In genomic region chr4:10521386-10521785, GRCh38 we compare ENCODE assay signal across 26 cellular contexts.
DNase-seq lines count a peak whose midpoint lies in the region; ATAC-seq and TF ChIP-seq lines count a peak whose summit lies in the region.
"Had no signal": no experiment of that assay in that cellular context is flagged by ENCODE, and none has a peak within 500 bp of the region (broad histone marks: within the 10 kb centered on the region; RNA-seq: fewer than 3 reads in every experiment).

No MANE protein-coding gene starts in this region.

- no peak overlapping the region for H4K5ac ChIP-seq in mesendoderm (ENCODE audit: low read length)

- H3K4me1 ChIP-seq in mesendoderm (ENCODE audit: control insufficient read depth, low read depth, low read length) = no peaks in the 10 kb centered on the region
- H3K4me1 ChIP-seq in mucosa of descending colon (ENCODE audit: low read depth) = no peaks in the 10 kb centered on the region
- H3K4me1 ChIP-seq: HAP-1, SJCRH30, uterus had no signal

- H3K79me1 ChIP-seq in mesendoderm (ENCODE audit: low read length) = no peaks in the 10 kb centered on the region

- no peak for ATAC-seq in HG03139 (IDR thresholded peaks at IDR 0.05; ENCODE audit: unreplicated experiment)
- ATAC-seq in mucosa of descending colon = no peak
- no peak for ATAC-seq in GM18505 (IDR thresholded peaks at IDR 0.05; ENCODE audit: unreplicated experiment)
- ATAC-seq: activated CD4-positive, CD25-positive, alpha-beta regulatory T cell treated with anti-CD3 and anti-CD28 coated beads, Interleukin-2, amount 50 U/mL, for 24 hours; activated CD8-positive, alpha-beta T cell treated with anti-CD3 and anti-CD28 coated beads, Interleukin-2, amount 10 ng/mL, durations not matched to agents 7 days and 5 days; HepG2; Panc1; sciatic nerve; T-cell had no signal

- H3K36me3 ChIP-seq in mesendoderm (ENCODE audit: control insufficient read depth, insufficient read depth, low read length) (no peaks in the 10 kb centered on the region), mucosa of descending colon (ENCODE audit: low read depth) (no peaks in the 10 kb centered on the region)
- H3K36me3 ChIP-seq: HAP-1, SJCRH30, thoracic aorta, uterus had no signal

- no peak overlapping the region for H3K9ac ChIP-seq in mesendoderm (ENCODE audit: low read length)

- H3K4me2 ChIP-seq in mesendoderm (ENCODE audit: low read length) = no peak overlapping the region

- H3K4ac ChIP-seq in mesendoderm (ENCODE audit: low read depth, low read length) = no peak overlapping the region

- H3K18ac ChIP-seq in mesendoderm (ENCODE audit: low read length) = no peak overlapping the region

- H3K27me3 ChIP-seq in mesendoderm (ENCODE audit: insufficient read depth, low read length, poor library complexity) = no peaks in the 10 kb centered on the region
- H3K27me3 ChIP-seq: uterus had no signal

- H3K27ac ChIP-seq in mesendoderm (ENCODE audit: low read depth, low read length) = no peak overlapping the region
- H3K27ac ChIP-seq: SJCRH30, thoracic aorta, uterus had no signal

- no peak for TF ChIP-seq CTCF in mucosa of descending colon (IDR thresholded peaks at IDR 0.05)

- H2BK5ac ChIP-seq in mesendoderm (ENCODE audit: low read length) = no peak overlapping the region

- no peaks in the 10 kb centered on the region for H3K9me3 ChIP-seq in mucosa of descending colon
- H3K9me3 ChIP-seq: HAP-1, SJCRH30, thoracic aorta, uterus had no signal

- H4K8ac ChIP-seq in mesendoderm (ENCODE audit: low read depth, low read length) = no peak overlapping the region

- no peak overlapping the region for H2BK120ac ChIP-seq in mesendoderm (ENCODE audit: low read depth, low read length)

- H3K79me2 ChIP-seq in mesendoderm (ENCODE audit: control insufficient read depth, insufficient read depth, low read length) = no peaks in the 10 kb centered on the region

- no peak overlapping the region for H3K23ac ChIP-seq in mesendoderm (ENCODE audit: low read length)

- H2BK15ac ChIP-seq in mesendoderm (replicated peaks; ENCODE audit: low read depth) = no peak overlapping the region

- intact Hi-C loops in mucosa of descending colon (cut with DNase I, micrococcal nuclease) = no loop called here

- peak; percentile 74 for DNase-seq in DMS153 (lab: John Stamatoyannopoulos, UW)
- peak; percentile 74 for DNase-seq in NCI-H1436 treated with DMSO at 0.1 percent for 48 hours (lab: John Stamatoyannopoulos, UW)
- peak; percentile 55 for DNase-seq in NCI-H2171 treated with DMSO at 0.1 percent for 48 hours (lab: John Stamatoyannopoulos, UW)
- peak; percentile 87 for DNase-seq in NCI-H82 (lab: John Stamatoyannopoulos, UW)
- no peak for DNase-seq in mesendoderm
- DNase-seq in mucosa of descending colon = no peak
- DNase-seq: activated CD8-positive, alpha-beta T cell treated with anti-CD3 and anti-CD28 coated beads, Interleukin-2, amount 10 ng/mL, durations not matched to agents 7 days and 5 days; activated gamma-delta T cell treated with Interleukin-2 at 50 U/mL for 16 hours; activated T-cell treated with anti-CD3 and anti-CD28 coated beads for 4 hours; cerebellar nuclear complex; DND-41; glutamatergic neuron; NCI-H1048; SJCRH30; stimulated activated naive CD4-positive, alpha-beta T cell treated with Interleukin-2 at 50 U/mL for 16 hours; T-cell; uterus had no signal

- H2AK5ac ChIP-seq in mesendoderm (ENCODE audit: low read length) = no peak overlapping the region

- TF ChIP-seq POLR2A in GM18505 (IDR thresholded peaks at IDR 0.05; ENCODE audit: borderline replicate concordance, extremely low read depth, insufficient read depth, insufficient read length) = no peak

- no peak overlapping the region for H3K4me3 ChIP-seq in mesendoderm (ENCODE audit: low read length)
- H3K4me3 ChIP-seq in mucosa of descending colon = no peak overlapping the region
- H3K4me3 ChIP-seq: HAP-1, lung, SJCRH30, thoracic aorta, uterus had no signal

- H3K56ac ChIP-seq in mesendoderm (ENCODE audit: low read length) = no peak overlapping the region

- no CpG with 5 or more reads among the region's 3 CpGs for WGBS in mesendoderm (ENCODE audit: extremely low coverage, insufficient coverage, low lambda C conversion rate)

Comparison
In these comparisons a context has a peak if more than half of its experiments do, and no peak if none do; other contexts are left out.
1. DNase-seq: peak in DMS153 (single experiment), NCI-H1436 treated with DMSO at 0.1 percent for 48 hours (single experiment), NCI-H2171 treated with DMSO at 0.1 percent for 48 hours (single experiment) and NCI-H82 (single experiment); none in mesendoderm (single experiment) and mucosa of descending colon (0 of 3).